In genomic region chr6:144647971-144648651, GRCh38 we compare ENCODE assay signal across 1 cellular context.
TF ChIP-seq lines count a peak whose summit lies in the region.

No MANE protein-coding gene starts in this region.

TF ChIP-seq in SK-N-SH, 30 proteins besides CTCF, POLR2A, EP300 and RAD21 (continued from another document):
- TF ChIP-seq REST (IDR thresholded peaks at IDR 0.05; ENCODE audit: low read depth, low read length): no peak
- no peak for TF ChIP-seq MEF2A (IDR thresholded peaks at IDR 0.05; ENCODE audit: borderline replicate concordance, low read depth)
TF ChIP-seq in SK-N-SH: peak in this region for 0.
